ENCODE assay signal across 32 cellular contexts in the genomic region with DNA sequence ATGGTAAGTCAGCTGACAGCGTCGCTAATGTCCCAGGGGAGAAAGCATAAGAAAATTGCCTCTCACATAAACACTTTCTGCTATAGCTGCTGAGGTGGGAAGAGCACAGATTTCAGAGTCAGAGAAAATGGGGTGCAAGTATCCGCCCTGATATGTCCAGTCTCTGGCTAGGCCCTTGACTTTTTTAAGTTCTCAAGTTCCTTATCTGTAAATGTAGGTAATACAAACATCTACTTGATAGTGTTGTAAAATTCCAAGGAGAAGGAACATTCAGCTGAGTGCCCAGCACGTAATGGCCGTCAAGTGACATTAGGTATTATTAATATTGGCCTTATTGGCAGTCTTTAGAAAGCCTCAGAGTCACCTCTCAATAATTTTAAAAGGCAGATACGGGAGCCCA.
"Had no signal": no experiment of that assay in that cellular context is flagged by ENCODE, and none has a peak within 500 bp of the region (broad histone marks: within the 10 kb centered on the region; RNA-seq: fewer than 3 reads in every experiment).

No MANE protein-coding gene starts in this region.

- H3K36me3 ChIP-seq: adrenal gland, ascending aorta, brain microvascular endothelial cell, breast epithelium, cardiac muscle cell had no signal

- H3K4me3 ChIP-seq: adrenal gland, ascending aorta, body of pancreas, breast epithelium, cardiac muscle cell had no signal

- DNase-seq: activated effector memory CD4-positive, alpha-beta T cell treated with anti-CD3 and anti-CD28 coated beads, Interleukin-2, amount 50 U/mL, for 16 hours; activated effector memory CD4-positive, alpha-beta T cell treated with Interleukin-2 at 50 U/mL for 16 hours; activated gamma-delta T cell; activated gamma-delta T cell treated with Interleukin-2 at 50 U/mL for 16 hours; activated naive CD4-positive, alpha-beta T cell; activated naive CD4-positive, alpha-beta T cell treated with anti-CD3 and anti-CD28 coated beads for 36 hours; activated naive CD4-positive, alpha-beta T cell treated with anti-CD3 and anti-CD28 coated beads, Interleukin-2, amount 10 ng/mL, durations not matched to agents 7 days and 5 days; activated naive CD4-positive, alpha-beta T cell treated with anti-CD3 and anti-CD28 coated beads, Interleukin-2, amount 50 U/mL, for 16 hours; activated naive CD4-positive, alpha-beta T cell treated with Interleukin-2 at 50 U/mL for 16 hours; activated naive CD8-positive, alpha-beta T cell treated with anti-CD3 and anti-CD28 coated beads for 36 hours; activated naive CD8-positive, alpha-beta T cell treated with anti-CD3 and anti-CD28 coated beads, Interleukin-2, amount 10 ng/mL, durations not matched to agents 7 days and 5 days; activated naive CD8-positive, alpha-beta T cell treated with anti-CD3 and anti-CD28 coated beads, Interleukin-2, amount 50 U/mL, for 24 hours; activated T-cell treated with anti-CD3 and anti-CD28 coated beads, Interleukin-2, amount 50 U/mL, for 1 hour; activated T-cell treated with anti-CD3 and anti-CD28 coated beads, Interleukin-2, amount 50 U/mL, for 24 hours; activated T-cell treated with anti-CD3 and anti-CD28 coated beads, Interleukin-2, amount 50 U/mL, for 4 hours; activated T-cell treated with anti-CD3 and anti-CD28 coated beads, Interleukin-2, amount 50 U/mL, for 48 hours; activated T-cell treated with anti-CD3 and anti-CD28 coated beads, Interleukin-2, amount 50 U/mL, for 72 hours; adrenal gland; amniotic stem cell; amygdala; anterior cingulate cortex; aorta; body of pancreas; brain microvascular endothelial cell; caudate nucleus; central memory CD4-positive, alpha-beta T cell; cerebellar nuclear complex had no signal

- H3K9me3 ChIP-seq: adrenal gland, ascending aorta, body of pancreas, breast epithelium had no signal

- H3K4me1 ChIP-seq: adrenal gland, ascending aorta, body of pancreas, breast epithelium had no signal

- ATAC-seq: activated naive CD4-positive, alpha-beta T cell treated with anti-CD3 and anti-CD28 coated beads, Interleukin-2, amount 50 U/mL, for 72 hours; activated naive CD8-positive, alpha-beta T cell treated with anti-CD3 and anti-CD28 coated beads, Interleukin-2, amount 50 U/mL, for 24 hours; activated T-cell treated with anti-CD3 and anti-CD28 coated beads, Interleukin-2, amount 50 U/mL, for 4 hours; activated T-cell treated with anti-CD3 and anti-CD28 coated beads, Interleukin-2, amount 50 U/mL, for 72 hours; activated T-helper 17 cell treated with anti-CD3 and anti-CD28 coated beads, Interleukin-2, amount 50 U/mL, for 72 hours; body of pancreas had no signal

- H3K27ac ChIP-seq: adrenal gland, ascending aorta, body of pancreas, brain microvascular endothelial cell, breast epithelium, cardiac muscle cell had no signal

- H3K27me3 ChIP-seq: adrenal gland, ascending aorta, body of pancreas, brain microvascular endothelial cell, breast epithelium, cardiac muscle cell had no signal
